16 cellular contexts compared by ENCODE assay signal in the genomic region with DNA sequence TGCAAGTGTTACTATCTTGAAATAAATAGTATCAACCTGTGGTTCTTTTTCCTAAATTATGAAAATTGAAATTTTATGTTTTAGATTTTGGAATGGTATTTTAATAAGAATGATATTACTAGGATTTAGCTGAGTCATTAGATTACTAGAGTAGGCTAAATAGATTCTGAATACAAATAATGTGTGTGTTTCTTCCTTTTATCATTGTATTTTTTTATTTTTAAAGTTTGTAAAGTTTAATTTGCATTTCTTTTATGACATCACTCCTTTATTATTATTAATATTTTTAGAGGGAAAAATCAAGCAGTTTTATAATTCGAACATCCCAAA.
"Had no signal": no experiment of that assay in that cellular context is flagged by ENCODE, and none has a peak within 500 bp of the region (broad histone marks: within the 10 kb centered on the region; RNA-seq: fewer than 3 reads in every experiment).

No MANE protein-coding gene starts in this region.

- H3K9me3 ChIP-seq: lower lobe of right lung, suprapubic skin, upper lobe of left lung had no signal

- ATAC-seq: activated CD8-positive, alpha-beta T cell treated with anti-CD3 and anti-CD28 coated beads for 36 hours; lower lobe of right lung had no signal

- H3K4me3 ChIP-seq: lower lobe of right lung, suprapubic skin, upper lobe of left lung had no signal

- H3K36me3 ChIP-seq: lower lobe of right lung, suprapubic skin, upper lobe of left lung had no signal

- H3K27me3 ChIP-seq: suprapubic skin, upper lobe of left lung had no signal

- H3K27ac ChIP-seq: lower lobe of right lung, suprapubic skin, upper lobe of left lung had no signal

- DNase-seq: activated CD4-positive, alpha-beta T cell treated with anti-CD3 and anti-CD28 coated beads, Interleukin-2, amount 10 ng/mL, durations not matched to agents 24 days and 14 days; activated CD4-positive, CD25-positive, alpha-beta regulatory T cell; activated CD8-positive, alpha-beta T cell treated with anti-CD3 and anti-CD28 coated beads for 36 hours; activated naive CD4-positive, alpha-beta T cell treated with Interleukin-2 at 50 U/mL for 16 hours; activated naive CD8-positive, alpha-beta T cell treated with anti-CD3 and anti-CD28 coated beads, Interleukin-2, amount 10 ng/mL, durations not matched to agents 7 days and 5 days; activated T-cell treated with anti-CD3 and anti-CD28 coated beads, Interleukin-2, amount 50 U/mL, for 1 hour; caudate nucleus; foreskin melanocyte; glutamatergic neuron; hippocampal formation; left colon; lower lobe of right lung; retina; stimulated activated CD4-positive, alpha-beta T cell treated with anti-CD3 and anti-CD28 coated beads, Interleukin-2, amount 100 ng/mL, for 24 hours; upper lobe of left lung had no signal
